1 cellular context compared by ENCODE assay signal in the genomic region with DNA sequence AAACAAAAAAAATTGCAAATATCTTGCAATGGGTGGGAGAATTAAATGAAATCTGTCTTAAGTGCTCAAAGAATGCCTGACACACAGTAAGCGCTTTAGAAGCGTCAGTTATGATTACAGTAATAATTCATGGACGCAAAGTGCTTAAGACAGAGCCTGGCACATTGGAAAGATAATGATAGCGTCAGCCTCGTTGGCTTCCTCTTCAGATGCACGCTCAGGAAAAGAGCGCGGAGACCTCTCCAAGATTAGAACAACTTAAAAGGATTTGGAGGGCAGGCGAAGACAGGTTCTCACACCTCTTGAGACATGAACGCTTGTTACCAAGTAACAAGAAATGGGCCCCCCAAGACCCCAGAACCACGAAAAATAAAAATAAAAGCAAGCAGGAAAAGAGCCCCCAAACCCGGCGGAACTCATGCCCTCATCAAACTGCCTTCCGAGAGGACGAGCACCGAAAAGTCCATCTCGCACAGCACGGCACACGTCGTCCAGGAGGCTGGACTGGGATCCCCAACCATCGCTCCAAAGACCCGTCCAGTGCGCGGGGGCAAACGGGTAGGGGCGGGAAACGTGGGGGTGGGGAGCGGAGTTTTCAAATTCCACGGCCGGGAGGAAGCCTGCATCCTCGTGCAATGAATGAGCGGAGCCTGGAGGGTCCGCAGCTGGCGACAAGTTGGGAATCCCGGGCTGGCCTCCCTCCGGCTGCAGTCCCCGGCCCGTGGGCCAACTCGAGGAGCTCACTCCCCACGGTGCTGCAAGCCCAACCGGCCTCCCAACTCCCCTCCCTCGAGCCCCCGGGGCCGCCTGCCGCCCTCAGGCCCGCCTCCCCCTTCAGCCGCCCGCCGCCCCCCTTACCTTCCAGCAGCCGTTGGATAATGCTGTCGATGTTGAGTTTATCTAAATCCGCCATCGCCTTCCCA.
A peak's percentile ranks its signal among the peaks of the same experiment; 100 is the strongest.
TF ChIP-seq lines count a peak whose summit lies in the region.

No MANE protein-coding gene starts in this region.

TF ChIP-seq in K562, 482 proteins besides CTCF, POLR2A, EP300 and RAD21 (continued from another document):
- TF ChIP-seq, protein P1, sequence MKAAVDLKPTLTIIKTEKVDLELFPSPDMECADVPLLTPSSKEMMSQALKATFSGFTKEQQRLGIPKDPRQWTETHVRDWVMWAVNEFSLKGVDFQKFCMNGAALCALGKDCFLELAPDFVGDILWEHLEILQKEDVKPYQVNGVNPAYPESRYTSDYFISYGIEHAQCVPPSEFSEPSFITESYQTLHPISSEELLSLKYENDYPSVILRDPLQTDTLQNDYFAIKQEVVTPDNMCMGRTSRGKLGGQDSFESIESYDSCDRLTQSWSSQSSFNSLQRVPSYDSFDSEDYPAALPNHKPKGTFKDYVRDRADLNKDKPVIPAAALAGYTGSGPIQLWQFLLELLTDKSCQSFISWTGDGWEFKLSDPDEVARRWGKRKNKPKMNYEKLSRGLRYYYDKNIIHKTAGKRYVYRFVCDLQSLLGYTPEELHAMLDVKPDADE (conservative IDR thresholded peaks at IDR 0.05; ENCODE audit: control insufficient read depth, low read depth, low read length), result peak; percentile 46; the same call in 1 of the 2 replicates
